Comparison of ENCODE assay signal across 1 cellular context in the genomic region with DNA sequence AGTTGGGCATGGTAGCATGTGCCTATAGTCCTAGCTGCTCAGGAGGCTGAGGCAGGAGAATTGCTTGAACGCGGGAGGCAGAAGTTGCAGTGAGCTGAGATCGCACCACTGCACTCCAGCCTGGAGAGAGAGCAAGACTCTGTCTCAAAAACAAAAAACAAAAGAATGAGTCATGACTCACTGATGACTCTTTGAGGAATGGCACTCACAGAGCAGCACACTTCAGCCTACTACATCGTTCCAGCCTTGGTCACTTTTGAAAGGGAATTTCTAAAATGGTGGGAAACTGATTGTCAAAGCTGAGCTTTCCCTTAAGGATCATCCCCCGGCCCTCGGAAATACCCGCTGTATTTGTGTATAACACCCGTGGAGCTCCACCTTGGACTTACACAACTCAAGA.
TF ChIP-seq lines count a peak whose summit lies in the region.

No MANE protein-coding gene starts in this region.

TF ChIP-seq in endothelial cell of umbilical vein, 7 proteins besides CTCF, POLR2A, EP300 and RAD21:
- TF ChIP-seq EZH2 (IDR thresholded peaks at IDR 0.05; ENCODE audit: borderline replicate concordance, low read depth, low read length, severe bottlenecking) (no peak), FOS (IDR thresholded peaks at IDR 0.05; ENCODE audit: borderline replicate concordance, insufficient read depth, low read length) (peak; percentile 37), POLR2AphosphoS5 (IDR thresholded peaks at IDR 0.05; ENCODE audit: insufficient read depth, low read depth, low read length) (no peak), JUN (IDR thresholded peaks at IDR 0.05; ENCODE audit: borderline replicate concordance, insufficient read depth, insufficient read length, low read depth) (peak; percentile 57), MYC (IDR thresholded peaks at IDR 0.05; ENCODE audit: low read depth, low read length) (no peak)
- TF ChIP-seq, protein P1, sequence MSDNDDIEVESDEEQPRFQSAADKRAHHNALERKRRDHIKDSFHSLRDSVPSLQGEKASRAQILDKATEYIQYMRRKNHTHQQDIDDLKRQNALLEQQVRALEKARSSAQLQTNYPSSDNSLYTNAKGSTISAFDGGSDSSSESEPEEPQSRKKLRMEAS (IDR thresholded peaks at IDR 0.05; ENCODE audit: insufficient read depth, insufficient read length), result no peak
